ENCODE assay signal across 1 cellular context in the genomic region with DNA sequence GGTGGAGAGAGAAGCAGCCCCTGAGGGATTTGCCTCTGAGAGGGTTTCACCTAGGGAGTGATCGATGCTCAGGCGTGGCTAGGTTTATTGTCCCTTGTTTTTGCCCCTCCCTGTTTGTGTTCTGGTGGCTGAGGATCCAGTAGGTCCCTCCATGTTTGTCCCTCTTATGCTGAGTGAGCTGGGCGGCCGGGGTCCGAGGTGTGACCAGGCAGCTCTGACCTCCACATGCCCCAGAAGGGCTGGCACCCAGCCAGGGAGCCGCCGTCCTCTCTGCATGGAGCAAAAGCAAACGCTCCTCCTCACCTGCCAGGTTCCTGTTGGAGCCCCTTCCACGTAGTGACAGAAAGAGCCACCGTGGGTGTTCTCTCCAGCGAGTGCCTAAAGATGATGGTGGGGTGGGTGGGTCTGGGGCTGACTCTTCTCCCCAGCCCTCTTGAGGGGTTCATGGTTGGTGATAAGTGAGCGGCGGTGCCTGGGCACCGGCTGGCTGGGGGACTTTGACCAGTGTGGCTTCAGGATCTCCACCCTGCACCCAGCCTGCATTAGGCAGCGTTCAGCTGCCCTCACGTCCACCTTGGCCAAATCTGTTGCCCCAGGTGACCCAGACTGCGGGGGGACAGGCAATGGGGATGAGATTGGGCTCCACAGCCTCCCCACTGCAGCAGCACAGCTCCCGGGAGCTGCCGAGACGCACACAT.
TF ChIP-seq lines count a peak whose summit lies in the region.

No MANE protein-coding gene starts in this region.

TF ChIP-seq in SK-N-SH treated with all-trans-retinoic acid at 6 μM for 48 hours, 23 proteins besides CTCF, POLR2A, EP300 and RAD21 (continued from another document):
- TF ChIP-seq CSRNP3 (CRISPR knock-in tag; IDR thresholded peaks at IDR 0.05) (no peak), ZC3H10 (CRISPR knock-in tag; IDR thresholded peaks at IDR 0.05) (no peak), GLIS3 (CRISPR knock-in tag; IDR thresholded peaks at IDR 0.05) (no peak)
TF ChIP-seq in SK-N-SH treated with all-trans-retinoic acid at 6 μM for 48 hours: peak in this region for 0.
